21 cellular contexts compared by ENCODE assay signal in genomic region chr3:12583280-12583679, GRCh38. TPM values are rescaled to one million over a fixed set of nuclear protein-coding genes. Genes with fewer than 3 reads are reported as not detected.
"Had no signal": no experiment of that assay in that cellular context is flagged by ENCODE, and none has a peak within 500 bp of the region (broad histone marks: within the 10 kb centered on the region; RNA-seq: fewer than 3 reads in every experiment).

No MANE protein-coding gene starts in this region.

- H3K4me1 ChIP-seq: colonic mucosa had no signal

- H3K27me3 ChIP-seq: colonic mucosa, heart left ventricle, left lung, right atrium auricular region had no signal

- H3K9me3 ChIP-seq: colonic mucosa, heart left ventricle, left lung, right atrium auricular region had no signal

- ATAC-seq: heart left ventricle; left lung; naive thymus-derived CD4-positive, alpha-beta T cell had no signal

- H3K4me3 ChIP-seq: colonic mucosa, heart left ventricle, left lung, lung, right atrium auricular region, smooth muscle cell had no signal

- H3K27ac ChIP-seq: colonic mucosa, left lung, right atrium auricular region had no signal

- DNase-seq: cerebellar nuclear complex; colonic mucosa; dermis blood vessel endothelial cell; effector CD4-positive, alpha-beta T cell; foreskin melanocyte; heart left ventricle; naive thymus-derived CD4-positive, alpha-beta T cell; nephron progenitor cell; stimulated activated CD4-positive, alpha-beta T cell treated with anti-CD3 and anti-CD28 coated beads, Interleukin-2, amount 100 ng/mL, for 48 hours; stimulated activated naive CD4-positive, alpha-beta T cell treated with Interleukin-2 at 50 U/mL for 16 hours; trophoblast cell had no signal

RNA-seq across cellular contexts. Expression of gene MKRN2OS, which starts 38.0 kb away (rescaled TPM):
- total RNA-seq: dermis blood vessel endothelial cell; glomerular endothelial cell; mesenteric fat pad; mononuclear cell; naive thymus-derived CD4-positive, alpha-beta T cell; osteoblast; pulmonary artery endothelial cell; right atrium auricular region; smooth muscle cell; urinary bladder had no signal
- polyA plus RNA-seq: naive thymus-derived CD4-positive, alpha-beta T cell; smooth muscle cell had no signal
